In the genomic region with DNA sequence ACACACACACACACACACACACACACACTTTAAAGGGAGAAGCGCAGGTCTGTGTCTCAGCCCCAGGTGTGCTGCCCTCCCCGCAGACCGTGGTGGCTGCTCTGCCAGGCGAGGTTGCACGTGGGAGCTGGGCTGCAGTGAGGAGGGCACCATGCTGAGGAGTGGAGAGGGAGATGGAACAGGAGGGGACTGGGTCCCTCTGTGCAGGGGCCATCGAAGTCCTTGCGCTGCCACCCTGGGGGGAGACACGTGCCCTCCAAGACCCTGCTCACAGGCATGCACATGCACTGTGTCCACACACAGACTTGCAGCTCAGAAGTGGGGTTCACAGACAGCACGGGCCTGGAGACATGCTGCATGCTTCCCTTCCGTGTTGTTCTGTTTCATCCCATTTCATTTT, we compare ENCODE assay signal across 21 cellular contexts.
"Had no signal": no experiment of that assay in that cellular context is flagged by ENCODE, and none has a peak within 500 bp of the region (broad histone marks: within the 10 kb centered on the region; RNA-seq: fewer than 3 reads in every experiment).

No MANE protein-coding gene starts in this region.

- H3K36me3 Mint-ChIP-seq: activated naive CD8-positive, alpha-beta T cell treated with anti-CD3 and anti-CD28 coated beads, Interleukin-2, amount 10 ng/mL, durations not matched to agents 7 days and 5 days had no signal

- H3K27me3 ChIP-seq: ascending aorta, SJCRH30 had no signal

- H3K4me3 Mint-ChIP-seq: activated CD4-positive, alpha-beta memory T cell treated with anti-CD3 and anti-CD28 coated beads, Interleukin-2, amount 10 ng/mL, durations not matched to agents 7 days and 5 days; activated naive CD4-positive, alpha-beta T cell treated with anti-CD3 and anti-CD28 coated beads, Interleukin-2, amount 50 U/mL, for 24 hours; activated naive CD8-positive, alpha-beta T cell treated with anti-CD3 and anti-CD28 coated beads, Interleukin-2, amount 10 ng/mL, durations not matched to agents 7 days and 5 days; activated T-cell treated with anti-CD3 and anti-CD28 coated beads, Interleukin-2, amount 50 U/mL, for 24 hours had no signal

- ATAC-seq: K562 had no signal

- H3K9me3 ChIP-seq: ascending aorta had no signal

- H3K27me3 Mint-ChIP-seq: activated naive CD4-positive, alpha-beta T cell treated with anti-CD3 and anti-CD28 coated beads, Interleukin-2, amount 50 U/mL, for 24 hours had no signal

- H3K4me3 ChIP-seq: ascending aorta, cardiac muscle cell, K562, SJCRH30, SK-N-MC had no signal

- H3K4me1 ChIP-seq: ascending aorta, SJCRH30 had no signal

- H3K9me3 Mint-ChIP-seq: activated naive CD4-positive, alpha-beta T cell treated with anti-CD3 and anti-CD28 coated beads, Interleukin-2, amount 50 U/mL, for 24 hours had no signal

- H3K27ac ChIP-seq: ascending aorta, cardiac muscle cell, SJCRH30, SK-N-MC, WERI-Rb-1 had no signal

- DNase-seq: activated CD4-positive, alpha-beta memory T cell treated with anti-CD3 and anti-CD28 coated beads, Interleukin-2, amount 10 ng/mL, durations not matched to agents 7 days and 5 days; activated CD4-positive, alpha-beta T cell treated with anti-CD3 and anti-CD28 coated beads for 1 hour; activated CD4-positive, alpha-beta T cell treated with anti-CD3 and anti-CD28 coated beads for 48 hours; activated CD4-positive, CD25-positive, alpha-beta regulatory T cell; activated gamma-delta T cell; activated naive CD4-positive, alpha-beta T cell treated with Interleukin-2 at 50 U/mL for 16 hours; activated naive CD8-positive, alpha-beta T cell treated with anti-CD3 and anti-CD28 coated beads, Interleukin-2, amount 10 ng/mL, durations not matched to agents 7 days and 5 days; activated T-cell treated with anti-CD3 and anti-CD28 coated beads, Interleukin-2, amount 50 U/mL, for 24 hours; amygdala; NCI-H146; NCI-H187 treated with DMSO at 0.1 percent for 48 hours; NCI-H2081; NCI-H524 treated with DMSO at 0.1 percent for 48 hours; SJCRH30; WERI-Rb-1 had no signal

- H3K27ac Mint-ChIP-seq: activated CD4-positive, alpha-beta memory T cell treated with anti-CD3 and anti-CD28 coated beads, Interleukin-2, amount 10 ng/mL, durations not matched to agents 7 days and 5 days; activated naive CD4-positive, alpha-beta T cell treated with anti-CD3 and anti-CD28 coated beads, Interleukin-2, amount 50 U/mL, for 24 hours; activated naive CD8-positive, alpha-beta T cell treated with anti-CD3 and anti-CD28 coated beads, Interleukin-2, amount 10 ng/mL, durations not matched to agents 7 days and 5 days; activated T-cell treated with anti-CD3 and anti-CD28 coated beads, Interleukin-2, amount 50 U/mL, for 24 hours; activated T-helper 2 cell treated with anti-CD3 and anti-CD28 coated beads, Interferon-gamma antibody, Interleukin-2, Interleukin-4, amounts not matched to agents 10 μg/mL and 5 μg/mL and 100 μg/mL, durations not matched to agents 14 hours and 24 hours and 36 hours had no signal

- H3K36me3 ChIP-seq: cardiac muscle cell had no signal

- H3K4me1 Mint-ChIP-seq: activated naive CD8-positive, alpha-beta T cell treated with anti-CD3 and anti-CD28 coated beads, Interleukin-2, amount 10 ng/mL, durations not matched to agents 7 days and 5 days had no signal
